In genomic region chr6:165725201-165725600, GRCh38 we compare ENCODE assay signal across 29 cellular contexts.
DNase-seq lines count a peak whose midpoint lies in the region; ATAC-seq, FAIRE-seq and TF ChIP-seq lines count a peak whose summit lies in the region.
"Had no signal": no experiment of that assay in that cellular context is flagged by ENCODE, and none has a peak within 500 bp of the region (broad histone marks: within the 10 kb centered on the region; RNA-seq: fewer than 3 reads in every experiment).

No MANE protein-coding gene starts in this region.

- no peaks in the 10 kb centered on the region for H3K36me3 ChIP-seq in endodermal cell (ENCODE audit: control insufficient read depth, insufficient read depth, low read length)
- H3K36me3 ChIP-seq: esophagus squamous epithelium, gastrocnemius medialis, spleen, tibial nerve had no signal

- intact Hi-C loops in Calu3 (cut with micrococcal nuclease; ENCODE audit: unreplicated experiment): loop anchor here (5.0 to 10.0 kb wide), 2 partner anchors 283 to 380 kb away; no protein-coding TSS in a partner anchor

- H3K27ac ChIP-seq in endodermal cell (ENCODE audit: low read depth, low read length): no peak overlapping the region
- H3K27ac ChIP-seq: esophagus squamous epithelium, gastrocnemius medialis, spleen, tibial nerve had no signal

- H3K36me3 Mint-ChIP-seq in Calu3 (ENCODE audit: insufficient read depth, unreplicated experiment) (no peaks in the 10 kb centered on the region), endodermal cell (ENCODE audit: low read depth) (no peaks in the 10 kb centered on the region), nephron progenitor cell (ENCODE audit: low read depth) (no peaks in the 10 kb centered on the region)
- no peaks in the 10 kb centered on the region for H3K36me3 Mint-ChIP-seq in activated naive CD4-positive, alpha-beta T cell treated with anti-CD3 and anti-CD28 coated beads, Interleukin-2, amount 50 U/mL, for 72 hours
- H3K36me3 Mint-ChIP-seq: activated naive CD8-positive, alpha-beta T cell treated with anti-CD3 and anti-CD28 coated beads, Interleukin-2, amount 10 ng/mL, durations not matched to agents 7 days and 5 days; CD8-positive, alpha-beta T cell had no signal

- H3K4me3 ChIP-seq in NB4 (ENCODE audit: low read depth, low read length) (no peak overlapping the region), endodermal cell (ENCODE audit: low read length) (no peak overlapping the region)
- H3K4me3 ChIP-seq: esophagus squamous epithelium, gastrocnemius medialis, spleen, tibial nerve had no signal

- no peaks in the 10 kb centered on the region for H3K9me3 Mint-ChIP-seq in Calu3 (ENCODE audit: low read depth, unreplicated experiment)
- no peaks in the 10 kb centered on the region for H3K9me3 Mint-ChIP-seq in endodermal cell
- H3K9me3 Mint-ChIP-seq in nephron progenitor cell: no peaks in the 10 kb centered on the region
- no peaks in the 10 kb centered on the region for H3K9me3 Mint-ChIP-seq in activated naive CD4-positive, alpha-beta T cell treated with anti-CD3 and anti-CD28 coated beads, Interleukin-2, amount 50 U/mL, for 72 hours
- H3K9me3 Mint-ChIP-seq: activated CD4-positive, alpha-beta T cell treated with anti-CD3 and anti-CD28 coated beads, Interleukin-2, amount 10 ng/mL, durations not matched to agents 7 days and 5 days; activated naive CD8-positive, alpha-beta T cell treated with anti-CD3 and anti-CD28 coated beads, Interleukin-2, amount 10 ng/mL, durations not matched to agents 7 days and 5 days; CD8-positive, alpha-beta T cell; stimulated activated naive CD8-positive, alpha-beta T cell treated with anti-CD3 and anti-CD28 coated beads, Interleukin-15, Interleukin-2, amounts not matched to agents 100 ng/mL and 50 ng/mL, for 24 hours had no signal

- no peak for TF ChIP-seq POLR2A in NB4 (IDR thresholded peaks at IDR 0.05; ENCODE audit: extremely low read depth, insufficient read length)

- no peak overlapping the region for H3K4me3 Mint-ChIP-seq in Calu3 (ENCODE audit: low read depth, unreplicated experiment)
- no peak overlapping the region for H3K4me3 Mint-ChIP-seq in endodermal cell
- H3K4me3 Mint-ChIP-seq in nephron progenitor cell: no peak overlapping the region
- H3K4me3 Mint-ChIP-seq: activated CD4-positive, alpha-beta T cell treated with anti-CD3 and anti-CD28 coated beads, Interleukin-2, amount 10 ng/mL, durations not matched to agents 7 days and 5 days; activated naive CD8-positive, alpha-beta T cell treated with anti-CD3 and anti-CD28 coated beads, Interleukin-2, amount 10 ng/mL, durations not matched to agents 7 days and 5 days; CD8-positive, alpha-beta T cell; stimulated activated naive CD8-positive, alpha-beta T cell treated with anti-CD3 and anti-CD28 coated beads, Interleukin-15, Interleukin-2, amounts not matched to agents 100 ng/mL and 50 ng/mL, for 24 hours had no signal

- H3K9me3 ChIP-seq in endodermal cell (ENCODE audit: control insufficient read depth, low read length): no peaks in the 10 kb centered on the region
- H3K9me3 ChIP-seq: esophagus squamous epithelium, gastrocnemius medialis, spleen, tibial nerve had no signal

- FAIRE-seq in D721Med (lab: Jason Lieb, UNC): no peak
- FAIRE-seq: H54, kidney had no signal

- CTCF ChIA-PET in Calu3 (lab: Charles Lee): interaction anchor here (1.9 kb wide), 1 partner anchor 285 kb away, joined by 4 read pairs; no protein-coding TSS in a partner anchor

- H3K27me3 Mint-ChIP-seq in Calu3 (ENCODE audit: unreplicated experiment) (no peaks in the 10 kb centered on the region), endodermal cell (ENCODE audit: insufficient read depth) (no peaks in the 10 kb centered on the region), nephron progenitor cell (ENCODE audit: low read depth, poor library complexity) (peaks cover 20% of the 10 kb centered on the region)
- H3K27me3 Mint-ChIP-seq: activated CD4-positive, alpha-beta T cell treated with anti-CD3 and anti-CD28 coated beads, Interleukin-2, amount 10 ng/mL, durations not matched to agents 7 days and 5 days; activated naive CD8-positive, alpha-beta T cell treated with anti-CD3 and anti-CD28 coated beads, Interleukin-2, amount 10 ng/mL, durations not matched to agents 7 days and 5 days had no signal

- H3K27ac Mint-ChIP-seq in Calu3 (ENCODE audit: unreplicated experiment) (no peak overlapping the region), endodermal cell (no peak overlapping the region), nephron progenitor cell (no peak overlapping the region)
- no peak overlapping the region for H3K27ac Mint-ChIP-seq in activated naive CD4-positive, alpha-beta T cell treated with anti-CD3 and anti-CD28 coated beads, Interleukin-2, amount 50 U/mL, for 72 hours
- H3K27ac Mint-ChIP-seq: activated CD4-positive, alpha-beta T cell treated with anti-CD3 and anti-CD28 coated beads, Interleukin-2, amount 10 ng/mL, durations not matched to agents 7 days and 5 days; activated naive CD8-positive, alpha-beta T cell treated with anti-CD3 and anti-CD28 coated beads, Interleukin-2, amount 10 ng/mL, durations not matched to agents 7 days and 5 days; CD8-positive, alpha-beta T cell; stimulated activated naive CD8-positive, alpha-beta T cell treated with anti-CD3 and anti-CD28 coated beads, Interleukin-15, Interleukin-2, amounts not matched to agents 100 ng/mL and 50 ng/mL, for 24 hours had no signal

- no TSS peak for BruUV-seq in Calu3 (replicated peaks; lab: Mats Ljungman, UMichigan)

- no peaks in the 10 kb centered on the region for H3K27me3 ChIP-seq in endodermal cell (ENCODE audit: control insufficient read depth, insufficient read depth, low read length, poor library complexity, severe bottlenecking)
- H3K27me3 ChIP-seq: esophagus squamous epithelium, gastrocnemius medialis, tibial nerve had no signal

- no peak overlapping the region for H3K9ac ChIP-seq in endodermal cell (ENCODE audit: extremely low read depth, low read length, poor library complexity, severe bottlenecking)

- H3K4me1 Mint-ChIP-seq in Calu3 (ENCODE audit: low read depth, unreplicated experiment) (no peaks in the 10 kb centered on the region), endodermal cell (peaks cover 6% of the 10 kb centered on the region), nephron progenitor cell (peaks cover 27% of the 10 kb centered on the region)
- H3K4me1 Mint-ChIP-seq: activated CD4-positive, alpha-beta T cell treated with anti-CD3 and anti-CD28 coated beads, Interleukin-2, amount 10 ng/mL, durations not matched to agents 7 days and 5 days; activated naive CD8-positive, alpha-beta T cell treated with anti-CD3 and anti-CD28 coated beads, Interleukin-2, amount 10 ng/mL, durations not matched to agents 7 days and 5 days had no signal

- WGBS in endodermal cell (ENCODE audit: insufficient coverage in 1 of 2, insufficient read length in 1 of 2), 2 experiments: 94 to 95% methylated on average over 4 to 7 of the region's 7 CpGs

- DNase-seq in Calu3 (peak; percentile 18), NB4 (ENCODE audit: low read depth) (peak; percentile 32), endodermal cell (no peak), nephron progenitor cell (no peak), D721Med (ENCODE audit: insufficient read length, low spot score) (no peak)
- no peak for DNase-seq in activated naive CD4-positive, alpha-beta T cell treated with anti-CD3 and anti-CD28 coated beads, Interleukin-2, amount 50 U/mL, for 72 hours (ENCODE audit: low spot score in 2 of 2)
- DNase-seq: activated CD4-positive, alpha-beta T cell treated with anti-CD3 and anti-CD28 coated beads, Interleukin-2, amount 10 ng/mL, durations not matched to agents 7 days and 5 days; activated naive CD8-positive, alpha-beta T cell treated with anti-CD3 and anti-CD28 coated beads, Interleukin-2, amount 10 ng/mL, durations not matched to agents 7 days and 5 days; CD8-positive, alpha-beta T cell; DMS53; effector CD8-positive, alpha-beta T cell; esophagus squamous epithelium; gastrocnemius medialis; hypothalamus; KBM-7; kidney; mammary epithelial cell; NCI-H1694 treated with DMSO at 0.1 percent for 48 hours; NCI-H69; nucleus accumbens; OCI-M1; spleen; stimulated activated CD4-positive, alpha-beta T cell treated with anti-CD3 and anti-CD28 coated beads, Interleukin-4, amount 100 ng/mL, for 24 hours; T-helper 2 cell had no signal

- no peak for ATAC-seq in activated naive CD4-positive, alpha-beta T cell treated with anti-CD3 and anti-CD28 coated beads, Interleukin-2, amount 50 U/mL, for 72 hours
- ATAC-seq in GM21576 (IDR thresholded peaks at IDR 0.05; ENCODE audit: unreplicated experiment): no peak
- ATAC-seq: CD8-positive, alpha-beta T cell; gastrocnemius medialis had no signal

- TF ChIP-seq CTCF in Calu3 (IDR thresholded peaks at IDR 0.05; ENCODE audit: unreplicated experiment) (peak; percentile 25), GM12874 (IDR thresholded peaks at IDR 0.05; ENCODE audit: insufficient read depth, low read depth, low read length) (peak; percentile 44), NB4 (IDR thresholded peaks at IDR 0.05; ENCODE audit: low read depth, low read length) (peak; percentile 35), endodermal cell (conservative IDR thresholded peaks at IDR 0.05) (peak; percentile 41), nephron progenitor cell (IDR thresholded peaks at IDR 0.05) (no peak), D721Med (IDR thresholded peaks at IDR 0.05; ENCODE audit: insufficient read depth, missing control alignments) (no peak)

- no peaks in the 10 kb centered on the region for H3K4me1 ChIP-seq in endodermal cell (ENCODE audit: control insufficient read depth, insufficient read depth, low read length)
- H3K4me1 ChIP-seq: esophagus squamous epithelium, gastrocnemius medialis, spleen, tibial nerve had no signal

Comparison
In these comparisons a context has a peak if more than half of its experiments do, and no peak if none do; other contexts are left out.
1. DNase-seq: peak in Calu3 (single experiment) and NB4 (single experiment); none in endodermal cell (single experiment), nephron progenitor cell (single experiment), activated naive CD4-positive, alpha-beta T cell treated with anti-CD3 and anti-CD28 coated beads, Interleukin-2, amount 50 U/mL, for 72 hours (0 of 2) and D721Med (single experiment).
2. CTCF ChIP-seq: peak in Calu3 (single experiment), GM12874 (single experiment), NB4 (single experiment) and endodermal cell (single experiment); none in nephron progenitor cell (single experiment) and D721Med (single experiment).